20 cellular contexts compared by ENCODE assay signal in genomic region chr11:65304613-65305012, GRCh38. TPM values are rescaled to one million over a fixed set of nuclear protein-coding genes. Genes with fewer than 3 reads are reported as not detected.
DNase-seq lines count a peak whose midpoint lies in the region; ATAC-seq, FAIRE-seq and TF ChIP-seq lines count a peak whose summit lies in the region.
"Had no signal": no experiment of that assay in that cellular context is flagged by ENCODE, and none has a peak within 500 bp of the region (broad histone marks: within the 10 kb centered on the region; RNA-seq: fewer than 3 reads in every experiment).

No MANE protein-coding gene starts in this region.

- WGBS in GM12878 (ENCODE audit: insufficient coverage, insufficient replicate concordance, low lambda C conversion rate, missing lambda C conversion rate): 92% methylated on average over 7 of the region's 7 CpGs
- WGBS in mesenchymal stem cell: 98% methylated on average over 7 of the region's 7 CpGs

- H4K8ac ChIP-seq in mesenchymal stem cell (ENCODE audit: low read length): peak overlapping the region; percentile 10

- H4K20me1 ChIP-seq in GM12878 (ENCODE audit: control insufficient read depth, insufficient read depth): no peaks in the 10 kb centered on the region
- H4K20me1 ChIP-seq: BLaER1 had no signal

- H3K79me2 ChIP-seq in GM12878 (ENCODE audit: control insufficient read depth, insufficient read depth, low read length): no peaks in the 10 kb centered on the region

- TF ChIP-seq EP300 in GM12878 (IDR thresholded peaks at IDR 0.05; ENCODE audit: borderline replicate concordance in 1 of 2, control insufficient read depth in 1 of 2, low read depth in 2 of 2, low read length in 2 of 2): no peak

- DNase-seq in GM12878 (ENCODE audit: low read depth, low spot score): no peak
- no peak for DNase-seq in mesenchymal stem cell
- DNase-seq in substantia nigra (lab: John Stamatoyannopoulos, UW): no peak
- no peak for DNase-seq in activated effector memory CD4-positive, alpha-beta T cell treated with Interleukin-2 at 50 U/mL for 16 hours
- no peak for DNase-seq in SW480 (ENCODE audit: low spot score)
- DNase-seq in T1000 (lab: John Stamatoyannopoulos, UW): no peak
- DNase-seq: CD8-positive, alpha-beta memory T cell; DMS 273 treated with DMSO at 0.1 percent for 48 hours; EL; H9; MV-4-11; NCI-H1417 treated with DMSO at 0.1 percent for 48 hours; NCI-H2029; NCI-H2171 treated with DMSO at 0.1 percent for 48 hours; NCI-H774; PC-9; SHP77 treated with DMSO at 0.1 percent for 48 hours had no signal

- H2AK5ac ChIP-seq in mesenchymal stem cell (ENCODE audit: low read length, severe bottlenecking): no peak overlapping the region

- no peak for ATAC-seq in GM12878

- TF ChIP-seq POLR2A in GM12878 (IDR thresholded peaks at IDR 0.05; ENCODE audit: low read depth, low read length): peak; percentile 59

- peak overlapping the region; percentile 16 to 98 for H3K4ac ChIP-seq in mesenchymal stem cell (ENCODE audit: low read depth in 1 of 2, low read length in 2 of 2)

- no peaks in the 10 kb centered on the region for H3K27me3 ChIP-seq in GM12878 (replicated peaks in 1 of 2; ENCODE audit: control insufficient read depth in 2 of 2, insufficient read depth in 2 of 2, low read length in 1 of 2)
- H3K27me3 ChIP-seq in mesenchymal stem cell (ENCODE audit: control insufficient read depth in 1 of 2, insufficient read depth in 1 of 2, low read length in 2 of 2): no peaks in the 10 kb centered on the region
- H3K27me3 ChIP-seq: BLaER1 had no signal

- H3K4me1 ChIP-seq in GM12878 (ENCODE audit: control insufficient read depth, insufficient read depth, low read length) (0 out of 2 replicates have a peak, but pooled peaks cover 3% of the 10 kb centered on the region), mesenchymal stem cell (ENCODE audit: control insufficient read depth, insufficient read depth, low read depth, low read length) (peaks cover 31% of the 10 kb centered on the region)

- FAIRE-seq in GM12878 (lab: Jason Lieb, UNC): no peak

- H3K27ac ChIP-seq in GM12878 (ENCODE audit: control insufficient read depth, insufficient read depth) (no peak overlapping the region), mesenchymal stem cell (ENCODE audit: low read length, poor library complexity, severe bottlenecking) (no peak overlapping the region), substantia nigra (ENCODE audit: low read depth, low read length, poor library complexity, severe bottlenecking) (peak overlapping the region; percentile 23)
- H3K27ac ChIP-seq: BLaER1, PC-9 had no signal

- H2BK5ac ChIP-seq in mesenchymal stem cell (ENCODE audit: low read depth, low read length, poor library complexity, severe bottlenecking): no peak overlapping the region

- no peaks in the 10 kb centered on the region for H3K79me1 ChIP-seq in mesenchymal stem cell (replicated peaks; ENCODE audit: low read length, poor library complexity, severe bottlenecking)

- no TSS peak for BruUV-seq in GM12878 (replicated peaks; lab: Mats Ljungman, UMichigan)

- no peak overlapping the region for H2AFZ ChIP-seq in GM12878 (ENCODE audit: control insufficient read depth, low read depth, low read length)
- no peak overlapping the region for H2AFZ ChIP-seq in mesenchymal stem cell (ENCODE audit: low read depth, low read length)
- H2AFZ ChIP-seq: PC-9 had no signal

- H3K4me2 ChIP-seq in GM12878 (ENCODE audit: control insufficient read depth, insufficient read depth) (no peak overlapping the region), mesenchymal stem cell (ENCODE audit: low read length, poor library complexity, severe bottlenecking) (no peak overlapping the region)
- H3K4me2 ChIP-seq: BLaER1, PC-9 had no signal

- RAD21 ChIA-PET in GM12878 (lab: Charles Lee; ENCODE audit: unreplicated experiment): no interaction called here

- in situ Hi-C loops in GM12878 (cut with MboI): no loop called here

- H3K9ac ChIP-seq in GM12878 (ENCODE audit: control insufficient read depth, insufficient read depth, low read length) (no peak overlapping the region), mesenchymal stem cell (ENCODE audit: low read length) (no peak overlapping the region)
- H3K9ac ChIP-seq: BLaER1 had no signal

- no peak overlapping the region for H2BK15ac ChIP-seq in mesenchymal stem cell (ENCODE audit: low read depth, poor library complexity, severe bottlenecking)

- SMC1A ChIA-PET in GM12878 (lab: Charles Lee; ENCODE audit: uncharacterized antibody, unreplicated experiment): no interaction called here

- POLR2A ChIA-PET in GM12878 (lab: Charles Lee): interaction anchor here (0.7 kb wide), 1 partner anchor 46 kb away, joined by 3 read pairs; no protein-coding TSS in a partner anchor

- intact Hi-C loops in GM12878 (cut with micrococcal nuclease; ENCODE audit: unreplicated experiment): no loop called here

- TF ChIP-seq RAD21 in GM12878 (IDR thresholded peaks at IDR 0.05; ENCODE audit: insufficient read depth, low read depth, low read length): no peak

- no peak overlapping the region for H2BK120ac ChIP-seq in mesenchymal stem cell (ENCODE audit: low read depth, low read length)

- H3K9me3 ChIP-seq in GM12878 (replicated peaks; ENCODE audit: control insufficient read depth, insufficient read depth, low read length) (no peaks in the 10 kb centered on the region), mesenchymal stem cell (ENCODE audit: control insufficient read depth, low read length) (no peaks in the 10 kb centered on the region)
- H3K9me3 ChIP-seq: BLaER1 had no signal

- peak overlapping the region in 1 of 2 experiments; percentile 99 for H3K14ac ChIP-seq in mesenchymal stem cell (ENCODE audit: low read length in 2 of 2)

- H3K23ac ChIP-seq in mesenchymal stem cell (ENCODE audit: low read length in 2 of 2): no peak overlapping the region

- no peak for TF ChIP-seq CTCF in GM12878 (IDR thresholded peaks at IDR 0.05 in 2 of 3, conservative IDR thresholded peaks at IDR 0.05 in 1 of 3; ENCODE audit: control insufficient read depth in 2 of 3, extremely low read depth in 1 of 3, insufficient read depth in 1 of 3, low read depth in 3 of 3, low read length in 3 of 3)

- H4K91ac ChIP-seq in mesenchymal stem cell (ENCODE audit: low read length): peak overlapping the region; percentile 83

- H3K36me3 ChIP-seq in GM12878 (ENCODE audit: control insufficient read depth in 2 of 2, insufficient read depth in 2 of 2, low read length in 1 of 2): peaks cover 0 to 5% of the 10 kb centered on the region in 2 experiments; a peak in 2 of 4 replicates
- peaks cover 10 to 39% of the 10 kb centered on the region in 2 experiments for H3K36me3 ChIP-seq in mesenchymal stem cell (ENCODE audit: control insufficient read depth in 1 of 2, insufficient read depth in 2 of 2, low read depth in 1 of 2, low read length in 2 of 2)

- H3K4me3 ChIP-seq in GM12878 (no peak overlapping the region), mesenchymal stem cell (ENCODE audit: insufficient read depth in 1 of 2, low read depth in 1 of 2, low read length in 2 of 2) (no peak overlapping the region)
- H3K4me3 ChIP-seq: BLaER1, PC-9 had no signal

- H3K18ac ChIP-seq in mesenchymal stem cell (ENCODE audit: low read depth in 1 of 2, low read length in 2 of 2): peak overlapping the region; percentile 87 to 93

- H2BK12ac ChIP-seq in mesenchymal stem cell (ENCODE audit: low read length in 2 of 2): peak overlapping the region; percentile 28 to 76

- CTCF ChIA-PET in GM12878 (lab: Yijun Ruan, JAX): interaction anchor here (1.4 kb wide), 1 partner anchor 11 kb away, joined by 6 read pairs; no protein-coding TSS in a partner anchor

RNA-seq across cellular contexts. Expression of gene CDC42EP2, which starts 10.1 kb away (rescaled TPM):
- polyA plus RNA-seq in PFSK-1 (2012; ENCODE audit: insufficient read length, low read depth): 11.5 TPM
- 3.5 and 4.6 TPM in 2 replicates for total RNA-seq in GM12878 (2013; cell fraction: nucleolus; rRNA removed)
- total RNA-seq in GM12878 (2014; rRNA removed) (0.44 TPM in 1 of 2 replicates, not detected in the other), GM12878 (2014; rRNA removed; fragmentation: Illumina TruSeq; extraction: Trizol) (0.23 TPM in 1 of 2 replicates, not detected in the other), GM12878 (2021) (0.66 and 1.2 TPM in 2 replicates)
- 0.13 TPM for polyA plus RNA-seq in GM12878 (2011; ENCODE audit: low read depth)
- polyA plus RNA-seq in GM12878 (2011; rRNA removed) (0.03 TPM in 1 of 2 replicates, not detected in the other), GM12878 (2014; fragmentation: Illumina TruSeq; extraction: Trizol) (0.06 TPM in 1 of 2 replicates, not detected in the other), GM12878 (2014; fragmentation: Nextera tagmentation; extraction: Ambion mirVana) (under 1 TPM in 1 of 2 experiments, not detected in 1; 0.07 TPM), GM12878 (2014; rRNA removed) (0.12 and 0.41 TPM in 2 replicates), GM12878 (2016; fragmentation: Nextera tagmentation; extraction: Ambion mirVana) (under 1 TPM; 0.09 to 0.13 TPM)
- 0.08 TPM in 1 of 2 replicates, not detected in the other for polyA plus RNA-seq in GM12878 (2011; cell fraction: cytosol; rRNA removed)
- polyA plus RNA-seq in GM12878 (2011; cell fraction: nucleus; rRNA removed): 0.41 and 0.58 TPM in 2 replicates
- 0.88 and 1.3 TPM in 2 replicates for polyA plus RNA-seq in GM12878 (2012)
- 0.46 TPM in 1 of 2 replicates, not detected in the other for polyA minus RNA-seq in GM12878 (2011; rRNA and poly(A)+ RNA removed)
- 0.53 TPM in 1 of 2 replicates, not detected in the other for polyA minus RNA-seq in GM12878 (2011; cell fraction: cytosol; rRNA and poly(A)+ RNA removed)
- 0.12 TPM in 1 of 2 replicates, not detected in the other for polyA minus RNA-seq in GM12878 (2011; cell fraction: nucleus; rRNA and poly(A)+ RNA removed)
- polyA plus RNA-seq in mesenchymal stem cell (2013, experiment 1 of 2): 22.3 TPM
- polyA plus RNA-seq in mesenchymal stem cell (2013, experiment 2 of 2): 21.3 TPM
- polyA plus RNA-seq: CD8-positive, alpha-beta memory T cell; IgD-negative memory B cell had no signal

RNA-seq across cellular contexts. Expression of gene DPF2, which starts 29.0 kb away (rescaled TPM):
- polyA plus RNA-seq in PFSK-1 (2012; ENCODE audit: insufficient read length, low read depth): 44.6 TPM
- total RNA-seq in GM12878 (2013; cell fraction: nucleolus; rRNA removed): 54.0 and 61.9 TPM in 2 replicates
- 34.0 and 36.2 TPM in 2 replicates for total RNA-seq in GM12878 (2014; rRNA removed)
- total RNA-seq in GM12878 (2014; rRNA removed; fragmentation: Illumina TruSeq; extraction: Trizol): 27.5 and 27.9 TPM in 2 replicates
- total RNA-seq in GM12878 (2021): 49.2 and 57.3 TPM in 2 replicates
- 20.0 TPM for polyA plus RNA-seq in GM12878 (2011; ENCODE audit: low read depth)
- polyA plus RNA-seq in GM12878 (2011; rRNA removed): 24.3 and 29.4 TPM in 2 replicates
- polyA plus RNA-seq in GM12878 (2011; cell fraction: cytosol; rRNA removed): 40.3 and 53.9 TPM in 2 replicates
- polyA plus RNA-seq in GM12878 (2011; cell fraction: nucleus; rRNA removed): 79.8 and 81.5 TPM in 2 replicates
- 37.2 and 38.7 TPM in 2 replicates for polyA plus RNA-seq in GM12878 (2012)
- polyA plus RNA-seq in GM12878 (2014; fragmentation: Illumina TruSeq; extraction: Trizol): 44.0 and 54.1 TPM in 2 replicates
- polyA plus RNA-seq in GM12878 (2014; fragmentation: Nextera tagmentation; extraction: Ambion mirVana): 10 to 100 TPM; 14.7 to 15.0 TPM
- 32.0 and 33.1 TPM in 2 replicates for polyA plus RNA-seq in GM12878 (2014; rRNA removed)
- polyA plus RNA-seq in GM12878 (2016; fragmentation: Nextera tagmentation; extraction: Ambion mirVana): 10 to 100 TPM; 56.8 to 60.0 TPM
- 28.1 and 45.1 TPM in 2 replicates for polyA minus RNA-seq in GM12878 (2011; rRNA and poly(A)+ RNA removed)
- polyA minus RNA-seq in GM12878 (2011; cell fraction: cytosol; rRNA and poly(A)+ RNA removed): 15.8 and 23.3 TPM in 2 replicates
- 19.9 and 34.4 TPM in 2 replicates for polyA minus RNA-seq in GM12878 (2011; cell fraction: nucleus; rRNA and poly(A)+ RNA removed)
- polyA plus RNA-seq in mesenchymal stem cell (2013, experiment 1 of 2): 52.4 TPM
- 46.0 TPM for polyA plus RNA-seq in mesenchymal stem cell (2013, experiment 2 of 2)

RNA-seq across cellular contexts. Expression of gene POLA2, which starts 42.9 kb away (rescaled TPM):
- 21.1 TPM for polyA plus RNA-seq in PFSK-1 (2012; ENCODE audit: insufficient read length, low read depth)
- total RNA-seq in GM12878 (2013; cell fraction: nucleolus; rRNA removed): 81.0 and 93.1 TPM in 2 replicates
- total RNA-seq in GM12878 (2014; rRNA removed) (53.8 and 56.5 TPM in 2 replicates), GM12878 (2014; rRNA removed; fragmentation: Illumina TruSeq; extraction: Trizol) (53.4 and 55.5 TPM in 2 replicates), GM12878 (2021) (46.2 and 49.5 TPM in 2 replicates)
- polyA plus RNA-seq in GM12878 (2011; ENCODE audit: low read depth): 11.7 TPM
- polyA plus RNA-seq in GM12878 (2011; rRNA removed) (75.3 and 93.0 TPM in 2 replicates), GM12878 (2014; fragmentation: Illumina TruSeq; extraction: Trizol) (121 and 146 TPM in 2 replicates), GM12878 (2014; fragmentation: Nextera tagmentation; extraction: Ambion mirVana) (1 to 10 TPM; 4.2 to 8.7 TPM), GM12878 (2014; rRNA removed) (55.8 and 56.3 TPM in 2 replicates), GM12878 (2016; fragmentation: Nextera tagmentation; extraction: Ambion mirVana) (100 to 1,000 TPM; 112 to 115 TPM)
- 76.4 and 81.2 TPM in 2 replicates for polyA plus RNA-seq in GM12878 (2011; cell fraction: cytosol; rRNA removed)
- 87.8 and 107 TPM in 2 replicates for polyA plus RNA-seq in GM12878 (2011; cell fraction: nucleus; rRNA removed)
- 22.4 and 27.2 TPM in 2 replicates for polyA plus RNA-seq in GM12878 (2012)
- 89.5 and 104 TPM in 2 replicates for polyA minus RNA-seq in GM12878 (2011; rRNA and poly(A)+ RNA removed)
- polyA minus RNA-seq in GM12878 (2011; cell fraction: cytosol; rRNA and poly(A)+ RNA removed): 20.0 and 23.6 TPM in 2 replicates
- 37.4 and 51.2 TPM in 2 replicates for polyA minus RNA-seq in GM12878 (2011; cell fraction: nucleus; rRNA and poly(A)+ RNA removed)
- polyA plus RNA-seq in mesenchymal stem cell (2013, experiment 1 of 2): 2.6 TPM
- 3.4 TPM for polyA plus RNA-seq in mesenchymal stem cell (2013, experiment 2 of 2)

RNA-seq across cellular contexts. Expression of gene TIGD3, which starts 49.9 kb away (rescaled TPM):
- 0.54 TPM for polyA plus RNA-seq in PFSK-1 (2012; ENCODE audit: insufficient read length, low read depth)
- 0.79 and 1.3 TPM in 2 replicates for total RNA-seq in GM12878 (2013; cell fraction: nucleolus; rRNA removed)
- total RNA-seq in GM12878 (2014; rRNA removed) (1.3 and 1.4 TPM in 2 replicates), GM12878 (2014; rRNA removed; fragmentation: Illumina TruSeq; extraction: Trizol) (0.18 and 0.49 TPM in 2 replicates), GM12878 (2021) (1.2 and 1.3 TPM in 2 replicates)
- polyA plus RNA-seq in GM12878 (2011; ENCODE audit: low read depth): 0.33 TPM
- polyA plus RNA-seq in GM12878 (2011; rRNA removed) (0.20 and 0.41 TPM in 2 replicates), GM12878 (2014; fragmentation: Illumina TruSeq; extraction: Trizol) (0.25 and 0.52 TPM in 2 replicates), GM12878 (2014; fragmentation: Nextera tagmentation; extraction: Ambion mirVana) (under 1 TPM; 0.13 TPM), GM12878 (2014; rRNA removed) (0.66 and 1.00 TPM in 2 replicates), GM12878 (2016; fragmentation: Nextera tagmentation; extraction: Ambion mirVana) (under 1 TPM; 0.64 to 0.95 TPM)
- 0.37 and 0.59 TPM in 2 replicates for polyA plus RNA-seq in GM12878 (2011; cell fraction: cytosol; rRNA removed)
- polyA plus RNA-seq in GM12878 (2011; cell fraction: nucleus; rRNA removed): 0.96 and 1.4 TPM in 2 replicates
- polyA plus RNA-seq in GM12878 (2012): 0.50 and 0.94 TPM in 2 replicates
- 0.44 and 0.82 TPM in 2 replicates for polyA minus RNA-seq in GM12878 (2011; rRNA and poly(A)+ RNA removed)
- polyA minus RNA-seq in GM12878 (2011; cell fraction: cytosol; rRNA and poly(A)+ RNA removed): not detected in 2 replicates
- 0.24 and 0.67 TPM in 2 replicates for polyA minus RNA-seq in GM12878 (2011; cell fraction: nucleus; rRNA and poly(A)+ RNA removed)
- 0.06 TPM for polyA plus RNA-seq in mesenchymal stem cell (2013, experiment 1 of 2)
- polyA plus RNA-seq in mesenchymal stem cell (2013, experiment 2 of 2): 0.05 TPM
